Comparison of ENCODE assay signal across 2 cellular contexts in genomic region chr19:45929247-45929646, GRCh38.
TF ChIP-seq lines count a peak whose summit lies in the region.

No MANE protein-coding gene starts in this region.

TF ChIP-seq in HEK293, 187 proteins besides CTCF, POLR2A, EP300 and RAD21 (continues in another document):
- TF ChIP-seq ZNF76 (tag by site-specific recombination; IDR thresholded peaks at IDR 0.05; ENCODE audit: borderline replicate concordance, low read depth) (no peak), ZNF266 (tag by site-specific recombination; IDR thresholded peaks at IDR 0.05; ENCODE audit: low read depth) (no peak), ZNF175 (tag by site-specific recombination; IDR thresholded peaks at IDR 0.05) (no peak), ZNF623 (tag by site-specific recombination; IDR thresholded peaks at IDR 0.05) (no peak), ZNF366 (tag by site-specific recombination; conservative IDR thresholded peaks at IDR 0.05) (peak; percentile 65), ZNF10 (tag by site-specific recombination; IDR thresholded peaks at IDR 0.05) (no peak), ZNF48 (tag by site-specific recombination; IDR thresholded peaks at IDR 0.05) (no peak), ZNF670 (tag by site-specific recombination; IDR thresholded peaks at IDR 0.05; ENCODE audit: low read depth) (no peak), ZNF248 (tag by site-specific recombination; IDR thresholded peaks at IDR 0.05) (no peak), ELK4 (IDR thresholded peaks at IDR 0.05; ENCODE audit: borderline replicate concordance, low read depth, low read length) (no peak), ZNF391 (tag by site-specific recombination; IDR thresholded peaks at IDR 0.05; ENCODE audit: borderline replicate concordance, low read depth) (no peak), ZNF398 (tag by site-specific recombination; IDR thresholded peaks at IDR 0.05) (peak; percentile 64; the same call in 1 of the 2 replicates), ZBTB48 (tag by site-specific recombination; IDR thresholded peaks at IDR 0.05) (no peak), ZNF514 (tag by site-specific recombination; IDR thresholded peaks at IDR 0.05) (0 out of 2 replicates have a peak, but pooled peaks have one; percentile 5), ZNF664 (tag by site-specific recombination; IDR thresholded peaks at IDR 0.05) (no peak), PRDM10 (tag by site-specific recombination; IDR thresholded peaks at IDR 0.05) (0 out of 2 replicates have a peak, but pooled peaks have one; percentile 23), ZSCAN18 (tag by site-specific recombination; IDR thresholded peaks at IDR 0.05) (no peak), ZNF280C (tag by site-specific recombination; IDR thresholded peaks at IDR 0.05) (no peak)

TF ChIP-seq in H1, 55 proteins besides CTCF, POLR2A, EP300 and RAD21:
- TF ChIP-seq TBP (IDR thresholded peaks at IDR 0.05; ENCODE audit: low read depth, low read length) (no peak), SIX5 (IDR thresholded peaks at IDR 0.05; ENCODE audit: low read depth, low read length) (no peak), JUND (IDR thresholded peaks at IDR 0.05; ENCODE audit: low read length) (no peak), NANOG (IDR thresholded peaks at IDR 0.05; ENCODE audit: insufficient read depth, low read depth, low read length, poor library complexity, severe bottlenecking) (no peak), RNF2 (IDR thresholded peaks at IDR 0.05; ENCODE audit: borderline replicate concordance, low read depth, low read length, missing control alignments, poor library complexity, severe bottlenecking) (no peak), EZH2 (IDR thresholded peaks at IDR 0.05; ENCODE audit: low read depth, low read length, severe bottlenecking) (no peak), MAX (IDR thresholded peaks at IDR 0.05) (no peak), SRF (IDR thresholded peaks at IDR 0.05; ENCODE audit: low read depth, low read length) (no peak), EGR1 (IDR thresholded peaks at IDR 0.05; ENCODE audit: borderline replicate concordance, low read depth, low read length) (no peak), POLR2AphosphoS5 (IDR thresholded peaks at IDR 0.05; ENCODE audit: low read depth, low read length) (no peak), RBBP5 (IDR thresholded peaks at IDR 0.05; ENCODE audit: borderline replicate concordance, low read depth, low read length) (no peak), ATF3 (IDR thresholded peaks at IDR 0.05; ENCODE audit: insufficient read depth, low read depth, low read length) (no peak), BRCA1 (IDR thresholded peaks at IDR 0.05; ENCODE audit: low read depth, low read length) (no peak), TEAD4 (IDR thresholded peaks at IDR 0.05; ENCODE audit: low read depth, low read length) (no peak), GABPA (IDR thresholded peaks at IDR 0.05; ENCODE audit: borderline replicate concordance, insufficient read depth, low read length) (no peak), SIN3A (conservative IDR thresholded peaks at IDR 0.05 in 1 of 2, IDR thresholded peaks at IDR 0.05 in 1 of 2; ENCODE audit: low read depth in 1 of 2, low read length in 2 of 2) (no peak), RFX5 (IDR thresholded peaks at IDR 0.05; ENCODE audit: borderline replicate concordance, low read depth, low read length) (no peak), TAF7 (optimal IDR thresholded peaks at IDR 0.05; ENCODE audit: borderline replicate concordance, low read depth, low read length) (no peak), BACH1 (IDR thresholded peaks at IDR 0.05; ENCODE audit: low read length) (no peak)
